Comparison of ENCODE assay signal across 28 cellular contexts in genomic region chr10:78065616-78066410, GRCh38. TPM values are rescaled to one million over a fixed set of nuclear protein-coding genes. Genes with fewer than 3 reads are reported as not detected.
A peak's percentile ranks its signal among the peaks of the same experiment; 100 is the strongest.
DNase-seq lines count a peak whose midpoint lies in the region; ATAC-seq, FAIRE-seq and TF ChIP-seq lines count a peak whose summit lies in the region.
"Had no signal": no experiment of that assay in that cellular context is flagged by ENCODE, and none has a peak within 500 bp of the region (broad histone marks: within the 10 kb centered on the region; RNA-seq: fewer than 3 reads in every experiment).

No MANE protein-coding gene starts in this region.

- no peaks in the 10 kb centered on the region for H3K9me3 Mint-ChIP-seq in activated CD8-positive, alpha-beta T cell treated with anti-CD3 and anti-CD28 coated beads, Interleukin-2, amount 10 ng/mL, durations not matched to agents 7 days and 5 days (ENCODE audit: insufficient read depth)
- no peaks in the 10 kb centered on the region for H3K9me3 Mint-ChIP-seq in activated CD8-positive, alpha-beta T cell treated with anti-CD3 and anti-CD28 coated beads for 36 hours
- no peaks in the 10 kb centered on the region for H3K9me3 Mint-ChIP-seq in CD14-positive monocyte
- H3K9me3 Mint-ChIP-seq: activated naive CD8-positive, alpha-beta T cell treated with anti-CD3 and anti-CD28 coated beads, Interleukin-2, amount 50 U/mL, for 24 hours; mesothelial cell of epicardium; stimulated activated naive CD8-positive, alpha-beta T cell treated with anti-CD3 and anti-CD28 coated beads, Interleukin-15, Interleukin-2, amounts not matched to agents 100 ng/mL and 50 ng/mL, for 24 hours had no signal

- H3K36me3 ChIP-seq in Loucy (ENCODE audit: insufficient read depth, low read length) (no peaks in the 10 kb centered on the region), GM12878 (ENCODE audit: control insufficient read depth in 2 of 2, insufficient read depth in 2 of 2, low read length in 1 of 2) (no peaks in the 10 kb centered on the region)
- H3K36me3 ChIP-seq: brain microvascular endothelial cell, left lung, WERI-Rb-1 had no signal

- H3F3A ChIP-seq in Loucy (ENCODE audit: low read depth): no peaks in the 10 kb centered on the region

- no peaks in the 10 kb centered on the region for H3K36me3 Mint-ChIP-seq in activated CD8-positive, alpha-beta T cell treated with anti-CD3 and anti-CD28 coated beads, Interleukin-2, amount 10 ng/mL, durations not matched to agents 7 days and 5 days (ENCODE audit: low read depth)
- no peaks in the 10 kb centered on the region for H3K36me3 Mint-ChIP-seq in activated CD8-positive, alpha-beta T cell treated with anti-CD3 and anti-CD28 coated beads for 36 hours (ENCODE audit: low read depth)
- no peaks in the 10 kb centered on the region for H3K36me3 Mint-ChIP-seq in CD14-positive monocyte
- H3K36me3 Mint-ChIP-seq: mesothelial cell of epicardium had no signal

- TF ChIP-seq EP300 in GM12878 (IDR thresholded peaks at IDR 0.05; ENCODE audit: borderline replicate concordance in 1 of 2, control insufficient read depth in 1 of 2, low read depth in 2 of 2, low read length in 2 of 2): no peak

- CTCF ChIA-PET in activated CD8-positive, alpha-beta T cell treated with anti-CD3 and anti-CD28 coated beads, Interleukin-2, amount 10 ng/mL, durations not matched to agents 7 days and 5 days (lab: Charles Lee): interaction anchor here (2.0 kb wide), 1 partner anchor 18 kb away, joined by 9 read pairs; no protein-coding TSS in a partner anchor
- CTCF ChIA-PET in activated CD8-positive, alpha-beta T cell treated with anti-CD3 and anti-CD28 coated beads for 36 hours (lab: Charles Lee): no interaction called here
- CTCF ChIA-PET in GM12878 (lab: Yijun Ruan, JAX): interaction anchor here (1.0 kb wide), 1 partner anchor 112 kb away, joined by 3 read pairs; no protein-coding TSS in a partner anchor

- H3K4me1 ChIP-seq in Loucy (ENCODE audit: insufficient read depth, low read length, poor library complexity, severe bottlenecking) (peaks cover 64% of the 10 kb centered on the region), GM12878 (ENCODE audit: control insufficient read depth, insufficient read depth, low read length) (peaks cover 7% of the 10 kb centered on the region; the same call in 1 of the 2 replicates)
- H3K4me1 ChIP-seq: left lung, psoas muscle had no signal

- DNase-seq in activated CD8-positive, alpha-beta T cell treated with anti-CD3 and anti-CD28 coated beads, Interleukin-2, amount 10 ng/mL, durations not matched to agents 7 days and 5 days: no peak
- DNase-seq in activated CD8-positive, alpha-beta T cell treated with anti-CD3 and anti-CD28 coated beads for 36 hours: no peak
- DNase-seq in GM12878 (ENCODE audit: low read depth, low spot score): no peak
- peak; percentile 49 for DNase-seq in ureter (ENCODE audit: low spot score)
- DNase-seq in CD14-positive monocyte (ENCODE audit: low spot score): no peak
- no peak for DNase-seq in left lobe of liver (ENCODE audit: low spot score)
- DNase-seq: activated CD4-positive, alpha-beta T cell treated with anti-CD3 and anti-CD28 coated beads, Interleukin-2, amount 50 U/mL, for 1 hour; activated CD8-positive, alpha-beta memory T cell treated with anti-CD3 and anti-CD28 coated beads, Interleukin-2, amount 50 U/mL, for 48 hours; activated naive CD8-positive, alpha-beta T cell treated with anti-CD3 and anti-CD28 coated beads, Interleukin-2, amount 50 U/mL, for 24 hours; brain microvascular endothelial cell; IMR-90; left lung; NCI-H2107; NCI-H774; psoas muscle; stimulated activated CD4-positive, alpha-beta T cell treated with anti-CD3 and anti-CD28 coated beads, Interleukin-2, amount 100 ng/mL, for 48 hours; T-helper 17 cell; trophoblast cell; WERI-Rb-1 had no signal

- BruUV-seq in GM12878 (replicated peaks; lab: Mats Ljungman, UMichigan): no TSS peak

- no peak for TF ChIP-seq CTCF in activated CD8-positive, alpha-beta T cell treated with anti-CD3 and anti-CD28 coated beads for 36 hours (IDR thresholded peaks at IDR 0.05)
- TF ChIP-seq CTCF in Loucy (conservative IDR thresholded peaks at IDR 0.05; ENCODE audit: low read length) (no peak), GM12878 (IDR thresholded peaks at IDR 0.05 in 2 of 3, conservative IDR thresholded peaks at IDR 0.05 in 1 of 3; ENCODE audit: control insufficient read depth in 2 of 3, extremely low read depth in 1 of 3, insufficient read depth in 1 of 3, low read depth in 3 of 3, low read length in 3 of 3) (no peak), CD14-positive monocyte (IDR thresholded peaks at IDR 0.05) (no peak)

- RAD21 ChIA-PET in GM12878 (lab: Charles Lee; ENCODE audit: unreplicated experiment): no interaction called here

- H3K27ac ChIP-seq in GM12878 (ENCODE audit: control insufficient read depth, insufficient read depth): no peak overlapping the region
- H3K27ac ChIP-seq: brain microvascular endothelial cell, HL-60, left lung, psoas muscle, skin epidermis, WERI-Rb-1 had no signal

- H3K27me3 ChIP-seq in Loucy (ENCODE audit: insufficient read depth, low read length, poor library complexity, severe bottlenecking): no peaks in the 10 kb centered on the region
- no peaks in the 10 kb centered on the region; a peak in 1 of 4 replicates for H3K27me3 ChIP-seq in GM12878 (replicated peaks in 1 of 2; ENCODE audit: control insufficient read depth in 2 of 2, insufficient read depth in 2 of 2, low read length in 1 of 2)
- H3K27me3 ChIP-seq: brain microvascular endothelial cell, left lung had no signal

- H2AFZ ChIP-seq in Loucy (ENCODE audit: low read length): 0 out of 2 replicates have a peak overlapping the region, but pooled peaks have one; percentile 40
- H2AFZ ChIP-seq in GM12878 (ENCODE audit: control insufficient read depth, low read depth, low read length): no peak overlapping the region

- intact Hi-C loops in activated CD8-positive, alpha-beta T cell treated with anti-CD3 and anti-CD28 coated beads for 36 hours (cut with micrococcal nuclease): no loop called here
- intact Hi-C loops in GM12878 (cut with micrococcal nuclease; ENCODE audit: unreplicated experiment) (no loop called here), CD14-positive monocyte (cut with micrococcal nuclease) (no loop called here)

- H3K4me1 Mint-ChIP-seq in activated CD8-positive, alpha-beta T cell treated with anti-CD3 and anti-CD28 coated beads, Interleukin-2, amount 10 ng/mL, durations not matched to agents 7 days and 5 days (ENCODE audit: low read depth): peaks cover 53% of the 10 kb centered on the region
- peaks cover 25% of the 10 kb centered on the region for H3K4me1 Mint-ChIP-seq in activated CD8-positive, alpha-beta T cell treated with anti-CD3 and anti-CD28 coated beads for 36 hours (ENCODE audit: low read depth)
- no peaks in the 10 kb centered on the region for H3K4me1 Mint-ChIP-seq in CD14-positive monocyte

- H3K4me2 ChIP-seq in Loucy (ENCODE audit: low read depth, low read length, poor library complexity, severe bottlenecking): peak overlapping the region; percentile 64
- peak overlapping the region; percentile 13; the same call in 1 of the 2 replicates for H3K4me2 ChIP-seq in GM12878 (ENCODE audit: control insufficient read depth, insufficient read depth)

- no peak for TF ChIP-seq POLR2A in GM12878 (IDR thresholded peaks at IDR 0.05; ENCODE audit: low read depth, low read length)

- H3K9me2 ChIP-seq in Loucy (replicated peaks; ENCODE audit: low read depth, low read length): no peaks in the 10 kb centered on the region

- no peak for ATAC-seq in activated CD8-positive, alpha-beta T cell treated with anti-CD3 and anti-CD28 coated beads, Interleukin-2, amount 10 ng/mL, durations not matched to agents 7 days and 5 days
- ATAC-seq in activated CD8-positive, alpha-beta T cell treated with anti-CD3 and anti-CD28 coated beads for 36 hours: no peak
- ATAC-seq in GM12878 (no peak), left lobe of liver (no peak), GM19395 (IDR thresholded peaks at IDR 0.05; ENCODE audit: unreplicated experiment) (no peak)
- ATAC-seq: activated naive CD8-positive, alpha-beta T cell treated with anti-CD3 and anti-CD28 coated beads, Interleukin-2, amount 50 U/mL, for 24 hours; left lung; psoas muscle; T-helper 17 cell had no signal

- H3K27me3 Mint-ChIP-seq in activated CD8-positive, alpha-beta T cell treated with anti-CD3 and anti-CD28 coated beads, Interleukin-2, amount 10 ng/mL, durations not matched to agents 7 days and 5 days (ENCODE audit: low read depth): no peaks in the 10 kb centered on the region
- H3K27me3 Mint-ChIP-seq in activated CD8-positive, alpha-beta T cell treated with anti-CD3 and anti-CD28 coated beads for 36 hours: no peaks in the 10 kb centered on the region
- H3K27me3 Mint-ChIP-seq in CD14-positive monocyte (ENCODE audit: low read depth in 3 of 3): peaks cover under 1 to 2% (median 1%) of the 10 kb centered on the region in 3 donors
- H3K27me3 Mint-ChIP-seq: activated naive CD8-positive, alpha-beta T cell treated with anti-CD3 and anti-CD28 coated beads, Interleukin-2, amount 50 U/mL, for 24 hours; stimulated activated naive CD8-positive, alpha-beta T cell treated with anti-CD3 and anti-CD28 coated beads, Interleukin-15, Interleukin-2, amounts not matched to agents 100 ng/mL and 50 ng/mL, for 24 hours had no signal

- SMC1A ChIA-PET in GM12878 (lab: Charles Lee; ENCODE audit: uncharacterized antibody, unreplicated experiment): interaction anchor here (2.0 kb wide), 1 partner anchor 19 kb away, joined by 4 read pairs; no protein-coding TSS in a partner anchor

- no peaks in the 10 kb centered on the region for H3K9me3 ChIP-seq in Loucy (ENCODE audit: insufficient read depth, low read depth, low read length)
- H3K9me3 ChIP-seq in GM12878 (replicated peaks; ENCODE audit: control insufficient read depth, insufficient read depth, low read length): no peaks in the 10 kb centered on the region; the same call in 2 of the 3 replicates
- H3K9me3 ChIP-seq: left lung, psoas muscle had no signal

- no peak overlapping the region for H3K4me3 Mint-ChIP-seq in activated CD8-positive, alpha-beta T cell treated with anti-CD3 and anti-CD28 coated beads, Interleukin-2, amount 10 ng/mL, durations not matched to agents 7 days and 5 days
- no peak overlapping the region for H3K4me3 Mint-ChIP-seq in activated CD8-positive, alpha-beta T cell treated with anti-CD3 and anti-CD28 coated beads for 36 hours
- no peak overlapping the region for H3K4me3 Mint-ChIP-seq in CD14-positive monocyte
- H3K4me3 Mint-ChIP-seq: activated naive CD8-positive, alpha-beta T cell treated with anti-CD3 and anti-CD28 coated beads, Interleukin-2, amount 50 U/mL, for 24 hours; mesothelial cell of epicardium; stimulated activated naive CD8-positive, alpha-beta T cell treated with anti-CD3 and anti-CD28 coated beads, Interleukin-15, Interleukin-2, amounts not matched to agents 100 ng/mL and 50 ng/mL, for 24 hours; T-helper 17 cell had no signal

- no peaks in the 10 kb centered on the region for H4K20me1 ChIP-seq in Loucy (ENCODE audit: insufficient read depth, low read length, poor library complexity, severe bottlenecking)
- no peaks in the 10 kb centered on the region for H4K20me1 ChIP-seq in GM12878 (ENCODE audit: control insufficient read depth, insufficient read depth)

- H3K9ac ChIP-seq in Loucy (ENCODE audit: low read depth, low read length, poor library complexity, severe bottlenecking): peak overlapping the region; percentile 55
- H3K9ac ChIP-seq in GM12878 (ENCODE audit: control insufficient read depth, insufficient read depth, low read length): no peak overlapping the region

- WGBS in GM12878 (ENCODE audit: insufficient coverage, insufficient replicate concordance, low lambda C conversion rate, missing lambda C conversion rate): 26% methylated on average over 7 of the region's 7 CpGs

- peak overlapping the region; percentile 45 for H3K4me3 ChIP-seq in Loucy (ENCODE audit: low read length, poor library complexity, severe bottlenecking)
- no peak overlapping the region for H3K4me3 ChIP-seq in GM12878
- H3K4me3 ChIP-seq: left lung, psoas muscle, skin epidermis had no signal

- no peak for TF ChIP-seq RAD21 in GM12878 (IDR thresholded peaks at IDR 0.05; ENCODE audit: insufficient read depth, low read depth, low read length)

- POLR2A ChIA-PET in activated CD8-positive, alpha-beta T cell treated with anti-CD3 and anti-CD28 coated beads, Interleukin-2, amount 10 ng/mL, durations not matched to agents 7 days and 5 days (lab: Charles Lee): no interaction called here
- POLR2A ChIA-PET in activated CD8-positive, alpha-beta T cell treated with anti-CD3 and anti-CD28 coated beads for 36 hours (lab: Charles Lee): no interaction called here
- POLR2A ChIA-PET in GM12878 (lab: Charles Lee): no interaction called here

- peak overlapping the region; percentile 28 for H3K27ac Mint-ChIP-seq in activated CD8-positive, alpha-beta T cell treated with anti-CD3 and anti-CD28 coated beads, Interleukin-2, amount 10 ng/mL, durations not matched to agents 7 days and 5 days
- no peak overlapping the region for H3K27ac Mint-ChIP-seq in activated CD8-positive, alpha-beta T cell treated with anti-CD3 and anti-CD28 coated beads for 36 hours
- peak overlapping the region in 1 of 7 donors; percentile 57 for H3K27ac Mint-ChIP-seq in CD14-positive monocyte
- H3K27ac Mint-ChIP-seq: activated naive CD8-positive, alpha-beta T cell treated with anti-CD3 and anti-CD28 coated beads, Interleukin-2, amount 50 U/mL, for 24 hours; mesothelial cell of epicardium; stimulated activated naive CD8-positive, alpha-beta T cell treated with anti-CD3 and anti-CD28 coated beads, Interleukin-15, Interleukin-2, amounts not matched to agents 100 ng/mL and 50 ng/mL, for 24 hours; T-helper 17 cell had no signal

- H3K79me2 ChIP-seq in Loucy (ENCODE audit: insufficient read depth, low read length): no peaks in the 10 kb centered on the region
- H3K79me2 ChIP-seq in GM12878 (ENCODE audit: control insufficient read depth, insufficient read depth, low read length): no peaks in the 10 kb centered on the region

- in situ Hi-C loops in GM12878 (cut with MboI): no loop called here

- no peak for FAIRE-seq in GM12878 (lab: Jason Lieb, UNC)
- FAIRE-seq: colon, G401.6, RCC 7860 had no signal

RNA-seq across cellular contexts. Expression of gene RPS24, which starts 32.1 kb away (rescaled TPM):
- 1,000 to 10,000 TPM; 1,446 to 1,455 TPM for total RNA-seq in activated CD8-positive, alpha-beta T cell treated with anti-CD3 and anti-CD28 coated beads, Interleukin-2, amount 10 ng/mL, durations not matched to agents 7 days and 5 days
- 1,000 to 10,000 TPM; 2,061 to 2,067 TPM for total RNA-seq in activated CD8-positive, alpha-beta T cell treated with anti-CD3 and anti-CD28 coated beads for 36 hours
- total RNA-seq in GM12878 (2013; cell fraction: nucleolus; rRNA removed): 603 and 652 TPM in 2 replicates
- total RNA-seq in GM12878 (2014; rRNA removed) (2,411 and 2,802 TPM in 2 replicates), GM12878 (2014; rRNA removed; fragmentation: Illumina TruSeq; extraction: Trizol) (6,566 and 6,639 TPM in 2 replicates), GM12878 (2021) (1,928 and 2,010 TPM in 2 replicates), ureter (2,044 TPM), left lobe of liver (398 TPM)
- polyA plus RNA-seq in GM12878 (2011; ENCODE audit: low read depth): 19,005 TPM
- polyA plus RNA-seq in GM12878 (2011; rRNA removed) (4,949 and 6,080 TPM in 2 replicates), GM12878 (2014; fragmentation: Illumina TruSeq; extraction: Trizol) (7,285 and 11,010 TPM in 2 replicates), GM12878 (2014; fragmentation: Nextera tagmentation; extraction: Ambion mirVana) (1,000 to 10,000 TPM; 2,040 to 2,048 TPM), GM12878 (2014; rRNA removed) (3,560 and 4,462 TPM in 2 replicates), GM12878 (2016; fragmentation: Nextera tagmentation; extraction: Ambion mirVana) (1,000 to 10,000 TPM; 1,343 to 1,367 TPM), CD14-positive monocyte (100 to 1,000 TPM; 801 to 840 TPM)
- polyA plus RNA-seq in GM12878 (2011; cell fraction: cytosol; rRNA removed): 3,837 and 6,286 TPM in 2 replicates
- 1,409 and 1,490 TPM in 2 replicates for polyA plus RNA-seq in GM12878 (2011; cell fraction: nucleus; rRNA removed)
- polyA plus RNA-seq in GM12878 (2012): 5,520 and 6,024 TPM in 2 replicates
- 1,139 and 1,792 TPM in 2 replicates for polyA minus RNA-seq in GM12878 (2011; rRNA and poly(A)+ RNA removed)
- polyA minus RNA-seq in GM12878 (2011; cell fraction: cytosol; rRNA and poly(A)+ RNA removed): 512 and 570 TPM in 2 replicates
- 171 and 211 TPM in 2 replicates for polyA minus RNA-seq in GM12878 (2011; cell fraction: nucleus; rRNA and poly(A)+ RNA removed)

RNA-seq across cellular contexts. Expression of gene POLR3A, which starts 36.5 kb away (rescaled TPM):
- 10 to 100 TPM; 17.0 to 18.5 TPM for total RNA-seq in activated CD8-positive, alpha-beta T cell treated with anti-CD3 and anti-CD28 coated beads, Interleukin-2, amount 10 ng/mL, durations not matched to agents 7 days and 5 days
- total RNA-seq in activated CD8-positive, alpha-beta T cell treated with anti-CD3 and anti-CD28 coated beads for 36 hours: 10 to 100 TPM; 16.2 to 17.5 TPM
- 42.1 and 44.8 TPM in 2 replicates for total RNA-seq in GM12878 (2013; cell fraction: nucleolus; rRNA removed)
- total RNA-seq in GM12878 (2014; rRNA removed) (14.9 and 17.5 TPM in 2 replicates), GM12878 (2014; rRNA removed; fragmentation: Illumina TruSeq; extraction: Trizol) (11.7 and 12.9 TPM in 2 replicates), GM12878 (2021) (16.8 and 20.4 TPM in 2 replicates), ureter (20.6 TPM), left lobe of liver (5.6 TPM)
- 6.1 TPM for polyA plus RNA-seq in GM12878 (2011; ENCODE audit: low read depth)
- polyA plus RNA-seq in GM12878 (2011; rRNA removed) (10.5 and 11.6 TPM in 2 replicates), GM12878 (2014; fragmentation: Illumina TruSeq; extraction: Trizol) (15.8 and 16.4 TPM in 2 replicates), GM12878 (2014; fragmentation: Nextera tagmentation; extraction: Ambion mirVana) (1 to 10 TPM; 5.4 to 6.6 TPM), GM12878 (2014; rRNA removed) (12.2 and 12.3 TPM in 2 replicates), GM12878 (2016; fragmentation: Nextera tagmentation; extraction: Ambion mirVana) (10 to 100 TPM; 18.4 to 19.2 TPM), CD14-positive monocyte (1 to 10 TPM; 2.7 to 4.7 TPM)
- 9.3 and 11.2 TPM in 2 replicates for polyA plus RNA-seq in GM12878 (2011; cell fraction: cytosol; rRNA removed)
- polyA plus RNA-seq in GM12878 (2011; cell fraction: nucleus; rRNA removed): 15.2 and 18.5 TPM in 2 replicates
- polyA plus RNA-seq in GM12878 (2012): 7.3 and 7.4 TPM in 2 replicates
- polyA minus RNA-seq in GM12878 (2011; rRNA and poly(A)+ RNA removed): 30.7 and 30.9 TPM in 2 replicates
- 12.2 and 13.8 TPM in 2 replicates for polyA minus RNA-seq in GM12878 (2011; cell fraction: cytosol; rRNA and poly(A)+ RNA removed)
- 23.9 and 36.4 TPM in 2 replicates for polyA minus RNA-seq in GM12878 (2011; cell fraction: nucleus; rRNA and poly(A)+ RNA removed)
